8 cellular contexts compared by ENCODE assay signal in the genomic region with DNA sequence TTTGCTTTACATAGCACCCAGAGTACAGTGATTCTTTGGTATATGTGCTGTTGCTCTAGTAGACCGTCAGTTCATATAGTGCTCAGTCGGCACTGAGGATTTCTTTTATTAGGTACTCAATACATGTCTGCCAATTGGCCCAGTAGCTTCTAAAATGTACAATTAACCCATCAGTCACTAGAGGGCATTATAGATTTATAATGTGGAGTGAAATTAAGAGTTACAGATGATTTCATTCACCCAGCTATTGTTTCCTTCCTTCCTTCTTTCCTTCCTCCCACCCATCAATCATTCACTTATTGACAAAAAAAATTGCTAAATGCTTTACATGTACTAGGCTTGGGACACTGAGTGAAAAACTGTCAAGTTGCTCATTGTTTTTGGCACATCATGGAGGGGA.
DNase-seq lines count a peak whose midpoint lies in the region; ATAC-seq and TF ChIP-seq lines count a peak whose summit lies in the region.

No MANE protein-coding gene starts in this region.

- H3K27ac Mint-ChIP-seq in nephron, result peak overlapping the region; percentile 35 to 85 (median 64)

- DNase-seq in GM13976 (ENCODE audit: low spot score) (peak; percentile 12), NCI-H2029 treated with DMSO at 0.1 percent for 48 hours (lab: John Stamatoyannopoulos, UW) (peak; percentile 78), astrocyte of the hippocampus (ENCODE audit: low read depth, low spot score) (peak; percentile 46), tibial artery (no peak)
- no peak for DNase-seq in activated T-cell treated with anti-CD3 and anti-CD28 coated beads, Interleukin-2, amount 50 U/mL, for 1 hour
- DNase-seq in activated effector memory CD4-positive, alpha-beta T cell treated with Interleukin-2 at 50 U/mL for 16 hours, result no peak

- peaks cover 18% of the 10 kb centered on the region for H3K9me3 Mint-ChIP-seq in nephron

- intact Hi-C loops in tibial artery (cut with DNase I; ENCODE audit: low total_unique reads), result no loop called here

- no peak overlapping the region for H3K4me3 ChIP-seq in tibial artery

- no peaks in the 10 kb centered on the region for H3K9me3 ChIP-seq in tibial artery

- H3K27me3 Mint-ChIP-seq in nephron (ENCODE audit: low read depth), result peaks cover 7% of the 10 kb centered on the region

- H3K27ac ChIP-seq in tibial artery, result no peak overlapping the region

- in situ Hi-C loops in GM13976 (cut with MboI; ENCODE audit: low sequenced_read_pairs, unreplicated experiment), result loop anchor here (25.0 kb wide), 1 partner anchor 1109 kb away; a partner anchor contains a TSS

- no peaks in the 10 kb centered on the region for H3K27me3 ChIP-seq in tibial artery

- H3K4me3 Mint-ChIP-seq in nephron, result no peak overlapping the region

- no peak for TF ChIP-seq CTCF in GM13976 (IDR thresholded peaks at IDR 0.05; ENCODE audit: borderline replicate concordance, control extremely low read depth, extremely low read depth, insufficient read depth, missing control alignments)
- no peak for TF ChIP-seq CTCF in nephron (IDR thresholded peaks at IDR 0.05; ENCODE audit: unreplicated experiment in 3 of 3)
- no peak for TF ChIP-seq CTCF in tibial artery (IDR thresholded peaks at IDR 0.05)

- H3K4me1 ChIP-seq in tibial artery, result peaks cover 0 to 12% (median 0%) of the 10 kb centered on the region in 4 donors

- peaks cover 50% of the 10 kb centered on the region for H3K4me1 Mint-ChIP-seq in nephron

- peaks cover 3% of the 10 kb centered on the region for H3K36me3 Mint-ChIP-seq in nephron (ENCODE audit: low read depth)

- no peaks in the 10 kb centered on the region for H3K36me3 ChIP-seq in tibial artery

- no peak for ATAC-seq in GM18520 (IDR thresholded peaks at IDR 0.05; ENCODE audit: unreplicated experiment)

Comparison
In these comparisons a context has a peak if more than half of its experiments do, and no peak if none do; other contexts are left out.
1. DNase-seq: peak in GM13976 (single experiment), NCI-H2029 treated with DMSO at 0.1 percent for 48 hours (single experiment) and astrocyte of the hippocampus (single experiment); none in activated T-cell treated with anti-CD3 and anti-CD28 coated beads, Interleukin-2, amount 50 U/mL, for 1 hour (single experiment), activated effector memory CD4-positive, alpha-beta T cell treated with Interleukin-2 at 50 U/mL for 16 hours (single experiment) and tibial artery (0 of 2).